ENCODE assay signal across 8 cellular contexts in the genomic region with DNA sequence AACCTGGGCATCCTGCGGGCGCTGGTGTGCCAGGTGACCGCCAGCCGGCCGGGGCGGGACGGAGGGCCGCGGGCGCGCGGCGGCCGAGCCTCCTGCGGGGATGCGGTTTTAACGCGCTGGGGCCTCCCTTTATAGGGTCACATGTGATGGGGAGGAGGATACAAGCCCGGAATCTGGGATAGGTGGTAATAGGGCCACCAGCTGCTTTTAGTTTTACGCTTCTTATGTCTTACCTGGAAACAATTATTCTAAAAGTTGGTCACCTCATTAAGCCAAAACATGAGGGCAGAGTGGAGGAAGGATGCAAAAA. TPM values are rescaled to one million over a fixed set of nuclear protein-coding genes. Genes with fewer than 3 reads are reported as not detected.
DNase-seq lines count a peak whose midpoint lies in the region; ATAC-seq, FAIRE-seq and TF ChIP-seq lines count a peak whose summit lies in the region.

No MANE protein-coding gene starts in this region.

- H3K27ac Mint-ChIP-seq in CD8-positive, alpha-beta T cell: peak overlapping the region; percentile 96
- peak overlapping the region; percentile 92 for H3K27ac Mint-ChIP-seq in mesothelial cell of epicardium

- no peaks in the 10 kb centered on the region for H3K27me3 ChIP-seq in CD8-positive, alpha-beta T cell (ENCODE audit: insufficient read depth, low read length)
- H3K27me3 ChIP-seq in bronchial epithelial cell (ENCODE audit: control insufficient read depth, insufficient read depth, low read length): no peaks in the 10 kb centered on the region

- peak overlapping the region; percentile 80 for H3K27ac ChIP-seq in CD8-positive, alpha-beta T cell (ENCODE audit: low read depth, low read length)
- peak overlapping the region; percentile 97 for H3K27ac ChIP-seq in urinary bladder (ENCODE audit: low read depth)

- WGBS in urinary bladder: under 1% methylated on average over 20 of the region's 20 CpGs

- H3K4me3 ChIP-seq in CD8-positive, alpha-beta T cell (ENCODE audit: low read depth, low read length): peak overlapping the region; percentile 79
- H3K4me3 ChIP-seq in LNCaP clone FGC (ENCODE audit: low read depth, low read length) (peak overlapping the region; percentile 74), bronchial epithelial cell (ENCODE audit: low read depth, low read length) (peak overlapping the region; percentile 79), urinary bladder (ENCODE audit: low read depth, low read length) (peak overlapping the region; percentile 79)

- H3K9me3 Mint-ChIP-seq in CD8-positive, alpha-beta T cell: no peaks in the 10 kb centered on the region
- H3K9me3 Mint-ChIP-seq in mesothelial cell of epicardium: no peaks in the 10 kb centered on the region

- no peaks in the 10 kb centered on the region for H3K36me3 ChIP-seq in CD8-positive, alpha-beta T cell (ENCODE audit: insufficient read depth, low read length)
- H3K36me3 ChIP-seq in bronchial epithelial cell (ENCODE audit: control insufficient read depth, insufficient read depth, low read length): peaks cover 5% of the 10 kb centered on the region
- no peaks in the 10 kb centered on the region for H3K36me3 ChIP-seq in urinary bladder (ENCODE audit: insufficient read depth)

- peak overlapping the region; percentile 91 for H3K4me3 Mint-ChIP-seq in CD8-positive, alpha-beta T cell
- peak overlapping the region; percentile 87 for H3K4me3 Mint-ChIP-seq in mesothelial cell of epicardium

- no peaks in the 10 kb centered on the region for H3K9me3 ChIP-seq in CD8-positive, alpha-beta T cell (ENCODE audit: low read length)

- no peaks in the 10 kb centered on the region for H3K27me3 Mint-ChIP-seq in CD8-positive, alpha-beta T cell (ENCODE audit: low read depth)
- no peaks in the 10 kb centered on the region for H3K27me3 Mint-ChIP-seq in mesothelial cell of epicardium (ENCODE audit: low read depth)

- peaks cover 12% of the 10 kb centered on the region for H3K4me1 ChIP-seq in CD8-positive, alpha-beta T cell (ENCODE audit: insufficient read depth, low read length)
- H3K4me1 ChIP-seq in urinary bladder (ENCODE audit: insufficient read depth): no peaks in the 10 kb centered on the region

- no peak for ATAC-seq in CD8-positive, alpha-beta T cell
- ATAC-seq in GM21717 (IDR thresholded peaks at IDR 0.05; ENCODE audit: unreplicated experiment) (no peak), GM21390 (IDR thresholded peaks at IDR 0.05; ENCODE audit: unreplicated experiment) (no peak)

- H3K4me1 Mint-ChIP-seq in CD8-positive, alpha-beta T cell (ENCODE audit: low read depth): peaks cover 49% of the 10 kb centered on the region
- H3K4me1 Mint-ChIP-seq in mesothelial cell of epicardium: peaks cover 36% of the 10 kb centered on the region

- H3K36me3 Mint-ChIP-seq in CD8-positive, alpha-beta T cell: peaks cover 44% of the 10 kb centered on the region
- peaks cover 26% of the 10 kb centered on the region for H3K36me3 Mint-ChIP-seq in mesothelial cell of epicardium

- POLR2A ChIA-PET in CD8-positive, alpha-beta T cell (lab: Charles Lee): interaction anchor here (0.7 to 2.9 kb wide), 4 partner anchors 10 to 504 kb away, joined by 4 to 24 read pairs (median 6); partner anchors contain the start of genes GORASP2 and TLK1

- no peak for DNase-seq in CD8-positive, alpha-beta T cell
- no peak for DNase-seq in LNCaP clone FGC (ENCODE audit: low read depth)
- no peak for DNase-seq in bronchial epithelial cell (ENCODE audit: low read depth)
- DNase-seq in mesothelial cell of epicardium (ENCODE audit: low spot score in 2 of 2, unreplicated experiment in 2 of 2): no peak
- no peak for DNase-seq in iPS-NIHi7 (ENCODE audit: extremely low spot score)

- CTCF ChIA-PET in CD8-positive, alpha-beta T cell (lab: Charles Lee): interaction anchor here (1.1 to 2.2 kb wide), 2 partner anchors 19 to 506 kb away, joined by 5 to 9 read pairs; partner anchors contain the start of gene GORASP2

- no peak for FAIRE-seq in bronchial epithelial cell (lab: Jason Lieb, UNC)

- intact Hi-C loops in CD8-positive, alpha-beta T cell (cut with DNase I, micrococcal nuclease): loop anchor here (1.0 to 10.0 kb wide), 16 partner anchors 18 to 1852 kb away; partner anchors contain the start of genes GORASP2 (in 2 of the 2), HAT1 (in 2 of the 2), PDK1 (in 2 of the 2) and PPIG (in 2 of the 2)

- no peak for TF ChIP-seq CTCF in CD8-positive, alpha-beta T cell (IDR thresholded peaks at IDR 0.05)
- no peak for TF ChIP-seq CTCF in LNCaP clone FGC (IDR thresholded peaks at IDR 0.05; ENCODE audit: control insufficient read depth, extremely low read depth, insufficient read depth)
- TF ChIP-seq CTCF in bronchial epithelial cell (IDR thresholded peaks at IDR 0.05; ENCODE audit: insufficient read depth, low read length, severe bottlenecking): no peak
- no peak for TF ChIP-seq CTCF in mesothelial cell of epicardium (IDR thresholded peaks at IDR 0.05; ENCODE audit: unreplicated experiment)

RNA-seq across cellular contexts. Expression of gene DCAF17, which starts 0.6 kb away (rescaled TPM):
- total RNA-seq in CD8-positive, alpha-beta T cell: 10 to 100 TPM; 12.5 to 12.9 TPM
- total RNA-seq in bronchial epithelial cell (16.3 and 18.2 TPM in 2 replicates), mesothelial cell of epicardium (21.5 to 23.1 TPM (median 22.4 TPM) in 3 replicates), urinary bladder (48.0 TPM)
- 9.3 TPM for polyA plus RNA-seq in urinary bladder

RNA-seq across cellular contexts. Expression of gene METTL8, which starts 0.8 kb away (rescaled TPM):
- total RNA-seq in CD8-positive, alpha-beta T cell: 1 to 10 TPM; 6.2 to 7.7 TPM
- 15.0 and 33.7 TPM in 2 replicates for total RNA-seq in bronchial epithelial cell
- total RNA-seq in mesothelial cell of epicardium: 39.6 to 42.0 TPM (median 41.6 TPM) in 3 replicates
- 31.2 TPM for total RNA-seq in urinary bladder
- polyA plus RNA-seq in urinary bladder: 13.1 TPM
